Comparison of ENCODE assay signal across 1 cellular context in genomic region chr20:1362484-1362883, GRCh38.
TF ChIP-seq lines count a peak whose summit lies in the region.

No MANE protein-coding gene starts in this region.

TF ChIP-seq in SK-N-SH, 30 proteins besides CTCF, POLR2A, EP300 and RAD21:
- TF ChIP-seq TCF12 (IDR thresholded peaks at IDR 0.05): no peak
- TF ChIP-seq NRF1 (IDR thresholded peaks at IDR 0.05; ENCODE audit: low read depth, low read length): no peak
- TF ChIP-seq, protein P1, sequence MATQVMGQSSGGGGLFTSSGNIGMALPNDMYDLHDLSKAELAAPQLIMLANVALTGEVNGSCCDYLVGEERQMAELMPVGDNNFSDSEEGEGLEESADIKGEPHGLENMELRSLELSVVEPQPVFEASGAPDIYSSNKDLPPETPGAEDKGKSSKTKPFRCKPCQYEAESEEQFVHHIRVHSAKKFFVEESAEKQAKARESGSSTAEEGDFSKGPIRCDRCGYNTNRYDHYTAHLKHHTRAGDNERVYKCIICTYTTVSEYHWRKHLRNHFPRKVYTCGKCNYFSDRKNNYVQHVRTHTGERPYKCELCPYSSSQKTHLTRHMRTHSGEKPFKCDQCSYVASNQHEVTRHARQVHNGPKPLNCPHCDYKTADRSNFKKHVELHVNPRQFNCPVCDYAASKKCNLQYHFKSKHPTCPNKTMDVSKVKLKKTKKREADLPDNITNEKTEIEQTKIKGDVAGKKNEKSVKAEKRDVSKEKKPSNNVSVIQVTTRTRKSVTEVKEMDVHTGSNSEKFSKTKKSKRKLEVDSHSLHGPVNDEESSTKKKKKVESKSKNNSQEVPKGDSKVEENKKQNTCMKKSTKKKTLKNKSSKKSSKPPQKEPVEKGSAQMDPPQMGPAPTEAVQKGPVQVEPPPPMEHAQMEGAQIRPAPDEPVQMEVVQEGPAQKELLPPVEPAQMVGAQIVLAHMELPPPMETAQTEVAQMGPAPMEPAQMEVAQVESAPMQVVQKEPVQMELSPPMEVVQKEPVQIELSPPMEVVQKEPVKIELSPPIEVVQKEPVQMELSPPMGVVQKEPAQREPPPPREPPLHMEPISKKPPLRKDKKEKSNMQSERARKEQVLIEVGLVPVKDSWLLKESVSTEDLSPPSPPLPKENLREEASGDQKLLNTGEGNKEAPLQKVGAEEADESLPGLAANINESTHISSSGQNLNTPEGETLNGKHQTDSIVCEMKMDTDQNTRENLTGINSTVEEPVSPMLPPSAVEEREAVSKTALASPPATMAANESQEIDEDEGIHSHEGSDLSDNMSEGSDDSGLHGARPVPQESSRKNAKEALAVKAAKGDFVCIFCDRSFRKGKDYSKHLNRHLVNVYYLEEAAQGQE (IDR thresholded peaks at IDR 0.05; ENCODE audit: low read depth, low read length): no peak
- no peak for TF ChIP-seq RXRA (IDR thresholded peaks at IDR 0.05; ENCODE audit: borderline replicate concordance, low read depth)
- TF ChIP-seq YY1 (IDR thresholded peaks at IDR 0.05; ENCODE audit: low read depth): no peak
- no peak for TF ChIP-seq ZBTB33 (IDR thresholded peaks at IDR 0.05; ENCODE audit: borderline replicate concordance, low read depth)
- no peak for TF ChIP-seq MEF2A (IDR thresholded peaks at IDR 0.05; ENCODE audit: borderline replicate concordance, low read depth)
- TF ChIP-seq SMC3 (IDR thresholded peaks at IDR 0.05; ENCODE audit: low read depth, low read length): no peak
- no peak for TF ChIP-seq SIN3A (IDR thresholded peaks at IDR 0.05; ENCODE audit: borderline replicate concordance, low read depth, low read length)
- TF ChIP-seq FOXJ3 (CRISPR knock-in tag; IDR thresholded peaks at IDR 0.05): no peak
- no peak for TF ChIP-seq GATA2 (CRISPR knock-in tag; IDR thresholded peaks at IDR 0.05)
- TF ChIP-seq, protein P2, sequence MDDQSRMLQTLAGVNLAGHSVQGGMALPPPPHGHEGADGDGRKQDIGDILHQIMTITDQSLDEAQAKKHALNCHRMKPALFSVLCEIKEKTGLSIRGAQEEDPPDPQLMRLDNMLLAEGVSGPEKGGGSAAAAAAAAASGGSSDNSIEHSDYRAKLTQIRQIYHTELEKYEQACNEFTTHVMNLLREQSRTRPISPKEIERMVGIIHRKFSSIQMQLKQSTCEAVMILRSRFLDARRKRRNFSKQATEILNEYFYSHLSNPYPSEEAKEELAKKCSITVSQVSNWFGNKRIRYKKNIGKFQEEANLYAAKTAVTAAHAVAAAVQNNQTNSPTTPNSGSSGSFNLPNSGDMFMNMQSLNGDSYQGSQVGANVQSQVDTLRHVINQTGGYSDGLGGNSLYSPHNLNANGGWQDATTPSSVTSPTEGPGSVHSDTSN (IDR thresholded peaks at IDR 0.05): no peak
- no peak for TF ChIP-seq NFIC (IDR thresholded peaks at IDR 0.05; ENCODE audit: borderline replicate concordance)
- no peak for TF ChIP-seq ELF1 (IDR thresholded peaks at IDR 0.05)
- no peak for TF ChIP-seq CHD2 (IDR thresholded peaks at IDR 0.05; ENCODE audit: low read length, partially characterized antibody)
